ENCODE assay signal across 8 cellular contexts in genomic region chr17:60601443-60602384, GRCh38. TPM values are rescaled to one million over a fixed set of nuclear protein-coding genes. Genes with fewer than 3 reads are reported as not detected.
A peak's percentile ranks its signal among the peaks of the same experiment; 100 is the strongest.
DNase-seq lines count a peak whose midpoint lies in the region; ATAC-seq and TF ChIP-seq lines count a peak whose summit lies in the region.

No MANE protein-coding gene starts in this region.

- no peak for TF ChIP-seq POLR2A in prostate gland (IDR thresholded peaks at IDR 0.05)

- POLR2A ChIA-PET in RWPE1 (lab: Yijun Ruan, JAX; ENCODE audit: low non-redundant PET) = interaction anchor here (0.8 kb wide), 1 partner anchor 37 kb away, joined by 3 read pairs; no protein-coding TSS in a partner anchor

- intact Hi-C loops in prostate gland (cut with DNase I) = loop anchor here (2.0 kb wide), 1 partner anchor 25 kb away; no protein-coding TSS in a partner anchor

- H3K4me1 ChIP-seq in hepatocyte (ENCODE audit: insufficient read depth) (peaks cover 6% of the 10 kb centered on the region), prostate gland (replicated peaks) (no peaks in the 10 kb centered on the region)

- ATAC-seq in HG03457 (IDR thresholded peaks at IDR 0.05; ENCODE audit: unreplicated experiment) (no peak), HG03432 (IDR thresholded peaks at IDR 0.05; ENCODE audit: unreplicated experiment) (no peak)

- CTCF ChIA-PET in RWPE1 (lab: Yijun Ruan, JAX) = interaction anchor here (0.5 to 1.0 kb wide), 6 partner anchors 8 to 666 kb away, joined by 3 to 9 read pairs (median 3); no protein-coding TSS in a partner anchor

- H4K20me1 ChIP-seq in hepatocyte (ENCODE audit: insufficient read depth, poor library complexity, severe bottlenecking) = peaks cover 34% of the 10 kb centered on the region

- 2% methylated on average over 14 of the region's 14 CpGs for WGBS in hepatocyte (ENCODE audit: low lambda C conversion rate, missing lambda C conversion rate)
- WGBS in prostate gland = 1% methylated on average over 14 of the region's 14 CpGs

- H3K9me2 ChIP-seq in hepatocyte (replicated peaks; ENCODE audit: insufficient read depth) = no peaks in the 10 kb centered on the region

- peaks cover 63% of the 10 kb centered on the region for H3K79me2 ChIP-seq in hepatocyte

- peak overlapping the region; percentile 23 for H2AFZ ChIP-seq in hepatocyte

- H3K4me2 ChIP-seq in hepatocyte = peak overlapping the region; percentile 80

- H3K9me3 ChIP-seq in hepatocyte (ENCODE audit: low read depth) (no peaks in the 10 kb centered on the region), prostate gland (no peaks in the 10 kb centered on the region)

- in situ Hi-C loops in astrocyte of the cerebellum (cut with HindIII; ENCODE audit: low sequenced_read_pairs) = no loop called here

- H3K36me3 ChIP-seq in hepatocyte (replicated peaks; ENCODE audit: insufficient read depth, low read depth) (no peaks in the 10 kb centered on the region), prostate gland (no peaks in the 10 kb centered on the region)

- DNase-seq in DMS79 treated with DMSO at 0.1 percent for 48 hours (lab: John Stamatoyannopoulos, UW) (peak; percentile 56), LNCaP clone FGC (ENCODE audit: low read depth) (peak; percentile 39), RWPE1 (ENCODE audit: low spot score) (peak; percentile 76), astrocyte of the cerebellum (ENCODE audit: low read depth) (peak; percentile 75), hepatocyte (ENCODE audit: low spot score) (peak; percentile 91), prostate gland (ENCODE audit: low spot score) (peak; percentile 69)

- H3K27me3 ChIP-seq in hepatocyte (no peaks in the 10 kb centered on the region), prostate gland (replicated peaks; ENCODE audit: insufficient read depth) (no peaks in the 10 kb centered on the region)

- H3K27ac ChIP-seq in RWPE1 (peak overlapping the region; percentile 98), hepatocyte (peak overlapping the region; percentile 93), prostate gland (peak overlapping the region; percentile 96 to 99)

- H3K4me3 ChIP-seq in LNCaP clone FGC (ENCODE audit: low read depth, low read length) (peak overlapping the region; percentile 73), astrocyte of the cerebellum (ENCODE audit: low read depth, low read length) (peak overlapping the region; percentile 91), hepatocyte (peak overlapping the region; percentile 65), prostate gland (peak overlapping the region; percentile 73 to 86)

- TF ChIP-seq CTCF in LNCaP clone FGC (IDR thresholded peaks at IDR 0.05; ENCODE audit: control insufficient read depth, extremely low read depth, insufficient read depth) = no peak
- peak; percentile 55; the same call in 1 of the 2 replicates for TF ChIP-seq CTCF in RWPE1 (conservative IDR thresholded peaks at IDR 0.05; ENCODE audit: low read depth)
- no peak for TF ChIP-seq CTCF in astrocyte of the cerebellum (IDR thresholded peaks at IDR 0.05; ENCODE audit: low read depth, low read length, missing control alignments)
- no peak for TF ChIP-seq CTCF in hepatocyte (IDR thresholded peaks at IDR 0.05; ENCODE audit: poor library complexity)
- peak in 2 of 4 experiments; percentile 30 to 31 for TF ChIP-seq CTCF in prostate gland (IDR thresholded peaks at IDR 0.05)

RNA-seq across cellular contexts. Expression of gene PPM1D, which starts 1.7 kb away (rescaled TPM):
- total RNA-seq in hepatocyte (12.6 and 18.3 TPM in 2 replicates), prostate gland (10 to 100 TPM; 10.4 to 18.9 TPM)
- 12.8 and 18.6 TPM in 2 replicates for polyA plus RNA-seq in hepatocyte

Comparison
In these comparisons a context has a peak if more than half of its experiments do, and no peak if none do; other contexts are left out.
1. DNase-seq: peak in every context shown above with its lines; median percentile 91 in hepatocyte; 76 in RWPE1; 75 in astrocyte of the cerebellum; 69 in prostate gland; 56 in DMS79 treated with DMSO at 0.1 percent for 48 hours; 39 in LNCaP clone FGC.